2 cellular contexts compared by ENCODE assay signal in genomic region chr20:53024653-53025052, GRCh38. TPM values are rescaled to one million over a fixed set of nuclear protein-coding genes. Genes with fewer than 3 reads are reported as not detected.
"Had no signal": no experiment of that assay in that cellular context is flagged by ENCODE, and none has a peak within 500 bp of the region (broad histone marks: within the 10 kb centered on the region; RNA-seq: fewer than 3 reads in every experiment).

No MANE protein-coding gene starts in this region.

RNA-seq across cellular contexts. Expression of gene TSHZ2, which starts 52.5 kb away (rescaled TPM):
- total RNA-seq: HT1080, SJSA1 had no signal
